1 cellular context compared by ENCODE assay signal in the genomic region with DNA sequence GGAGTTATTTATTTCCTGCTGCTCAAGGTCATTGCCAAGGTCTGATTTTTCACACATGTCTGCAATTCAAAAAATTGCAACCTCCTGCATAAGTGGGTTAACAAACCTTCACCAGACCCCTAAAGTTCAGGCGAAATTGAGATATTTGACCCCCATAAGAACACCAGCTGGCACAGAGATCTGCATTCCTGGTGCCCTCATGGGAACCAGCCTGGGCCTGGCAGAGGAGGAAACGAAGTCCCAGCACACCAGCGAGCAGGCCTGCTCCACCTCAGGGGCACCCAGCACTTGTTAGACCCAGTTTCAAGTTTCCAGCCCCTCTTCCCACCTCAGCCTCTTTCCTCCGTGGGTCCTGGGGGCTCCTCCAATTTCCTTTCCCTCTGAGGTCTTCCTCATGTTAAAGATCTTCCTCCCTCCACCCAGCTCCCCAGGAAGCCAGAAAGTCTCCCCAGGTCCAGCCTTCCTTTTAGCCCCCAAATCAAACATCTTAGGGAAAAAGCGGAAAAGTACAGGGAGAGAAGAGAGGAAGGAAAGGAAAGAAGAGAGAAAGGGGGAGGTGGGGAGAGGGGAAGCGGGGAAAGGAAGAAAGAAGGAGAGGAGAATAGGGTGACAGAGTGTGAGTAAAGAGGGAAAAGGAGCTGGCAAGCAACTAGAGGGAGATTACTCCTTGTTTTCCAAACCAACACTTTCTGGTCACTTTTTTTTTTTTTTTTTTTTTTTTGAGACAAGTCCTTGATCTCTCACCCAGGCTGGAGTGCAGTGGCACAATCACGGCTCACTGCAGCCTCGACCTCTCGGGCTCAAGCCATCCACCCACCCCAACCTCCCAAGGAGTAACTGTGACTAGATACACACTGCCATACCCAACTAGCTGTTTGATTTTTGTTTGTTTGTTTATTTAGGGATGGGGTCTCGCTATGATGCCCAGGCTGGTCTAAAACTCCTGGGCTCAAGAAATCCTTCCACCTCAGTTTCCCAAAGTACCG.
TF ChIP-seq lines count a peak whose summit lies in the region.

No MANE protein-coding gene starts in this region.

TF ChIP-seq in HepG2, 621 proteins besides CTCF, POLR2A, EP300 and RAD21 (continued from another document and continues in another):
- TF ChIP-seq, protein P1, sequence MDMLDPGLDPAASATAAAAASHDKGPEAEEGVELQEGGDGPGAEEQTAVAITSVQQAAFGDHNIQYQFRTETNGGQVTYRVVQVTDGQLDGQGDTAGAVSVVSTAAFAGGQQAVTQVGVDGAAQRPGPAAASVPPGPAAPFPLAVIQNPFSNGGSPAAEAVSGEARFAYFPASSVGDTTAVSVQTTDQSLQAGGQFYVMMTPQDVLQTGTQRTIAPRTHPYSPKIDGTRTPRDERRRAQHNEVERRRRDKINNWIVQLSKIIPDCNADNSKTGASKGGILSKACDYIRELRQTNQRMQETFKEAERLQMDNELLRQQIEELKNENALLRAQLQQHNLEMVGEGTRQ (IDR thresholded peaks at IDR 0.05; ENCODE audit: low read depth, low read length): no peak
- TF ChIP-seq, protein P1 (CRISPR knock-in tag; IDR thresholded peaks at IDR 0.05; ENCODE audit: borderline replicate concordance): no peak
- TF ChIP-seq ZNF605 (CRISPR knock-in tag; IDR thresholded peaks at IDR 0.05) (0 out of 2 replicates have a peak, but pooled peaks have one; percentile 21), ZNF569 (CRISPR knock-in tag; IDR thresholded peaks at IDR 0.05; ENCODE audit: borderline replicate concordance) (no peak), TBX2 (CRISPR knock-in tag; IDR thresholded peaks at IDR 0.05; ENCODE audit: borderline replicate concordance) (peak; percentile 32; the same call in 1 of the 2 replicates), ZNF547 (CRISPR knock-in tag; IDR thresholded peaks at IDR 0.05) (0 out of 2 replicates have a peak, but pooled peaks have one; percentile 34), ASH2L (IDR thresholded peaks at IDR 0.05; ENCODE audit: insufficient read length, low read depth, low read length) (no peak), KLF6 (CRISPR knock-in tag; IDR thresholded peaks at IDR 0.05) (no peak), ZIK1 (CRISPR knock-in tag; IDR thresholded peaks at IDR 0.05; ENCODE audit: borderline replicate concordance, low read depth) (0 out of 2 replicates have a peak, but pooled peaks have one; percentile 2), BRCA1 (CRISPR knock-in tag; IDR thresholded peaks at IDR 0.05) (no peak), REXO4 (CRISPR knock-in tag; IDR thresholded peaks at IDR 0.05; ENCODE audit: borderline replicate concordance) (no peak), FOXJ3 (CRISPR knock-in tag; IDR thresholded peaks at IDR 0.05; ENCODE audit: borderline replicate concordance) (peak; percentile 18; the same call in 1 of the 2 replicates), ZNF556 (CRISPR knock-in tag; IDR thresholded peaks at IDR 0.05; ENCODE audit: borderline replicate concordance) (no peak), GFI1 (CRISPR knock-in tag; IDR thresholded peaks at IDR 0.05; ENCODE audit: borderline replicate concordance) (peak; percentile 72), KLF12 (CRISPR knock-in tag; IDR thresholded peaks at IDR 0.05; ENCODE audit: borderline replicate concordance) (no peak), ZSCAN21 (CRISPR knock-in tag; IDR thresholded peaks at IDR 0.05; ENCODE audit: borderline replicate concordance) (no peak), ZMAT3 (CRISPR knock-in tag; conservative IDR thresholded peaks at IDR 0.05) (peak; percentile 13; the same call in 1 of the 2 replicates), ZNF432 (CRISPR knock-in tag; IDR thresholded peaks at IDR 0.05; ENCODE audit: borderline replicate concordance) (no peak), ZNF652 (CRISPR knock-in tag; IDR thresholded peaks at IDR 0.05; ENCODE audit: borderline replicate concordance, low read depth) (no peak), SIN3B (IDR thresholded peaks at IDR 0.05; ENCODE audit: low read length) (no peak), RFXAP (CRISPR knock-in tag; IDR thresholded peaks at IDR 0.05; ENCODE audit: borderline replicate concordance) (no peak), ZFYVE20 (CRISPR knock-in tag; IDR thresholded peaks at IDR 0.05; ENCODE audit: borderline replicate concordance, low read depth) (no peak), CC2D1A (CRISPR knock-in tag; IDR thresholded peaks at IDR 0.05) (no peak), ZSCAN31 (CRISPR knock-in tag; IDR thresholded peaks at IDR 0.05; ENCODE audit: low read depth) (peak; percentile 32; the same call in 1 of the 2 replicates), JDP2 (CRISPR knock-in tag; IDR thresholded peaks at IDR 0.05; ENCODE audit: borderline replicate concordance) (no peak), ZBTB3 (CRISPR knock-in tag; IDR thresholded peaks at IDR 0.05; ENCODE audit: borderline replicate concordance, low read depth) (0 out of 2 replicates have a peak, but pooled peaks have one; percentile 18), SP2 (CRISPR knock-in tag; IDR thresholded peaks at IDR 0.05) (no peak), SYNCRIP (IDR thresholded peaks at IDR 0.05; ENCODE audit: insufficient read depth, low read depth, low read length) (no peak), ZNF577 (CRISPR knock-in tag; IDR thresholded peaks at IDR 0.05; ENCODE audit: borderline replicate concordance, low read depth) (no peak), ZNF350 (CRISPR knock-in tag; IDR thresholded peaks at IDR 0.05; ENCODE audit: borderline replicate concordance, low read depth) (peak; percentile 49; the same call in 1 of the 2 replicates), HNRNPK (IDR thresholded peaks at IDR 0.05; ENCODE audit: low read depth, low read length, poor library complexity, severe bottlenecking) (peak; percentile 75), CREM (IDR thresholded peaks at IDR 0.05) (no peak; the same call in 1 of the 2 replicates), CREM (CRISPR knock-in tag; IDR thresholded peaks at IDR 0.05) (no peak), ZBTB42 (CRISPR knock-in tag; IDR thresholded peaks at IDR 0.05) (0 out of 2 replicates have a peak, but pooled peaks have one; percentile 39), KDM5A (IDR thresholded peaks at IDR 0.05; ENCODE audit: borderline replicate concordance, low read length) (no peak), TAF1 (CRISPR knock-in tag; IDR thresholded peaks at IDR 0.05) (no peak), ZNF674 (CRISPR knock-in tag; IDR thresholded peaks at IDR 0.05; ENCODE audit: low read depth) (no peak), SMAD9 (CRISPR knock-in tag; IDR thresholded peaks at IDR 0.05) (no peak), PHF5A (CRISPR knock-in tag; IDR thresholded peaks at IDR 0.05; ENCODE audit: low read depth, unreplicated experiment) (no peak), ZNF709 (CRISPR knock-in tag; IDR thresholded peaks at IDR 0.05) (no peak), ZNF101 (CRISPR knock-in tag; IDR thresholded peaks at IDR 0.05; ENCODE audit: borderline replicate concordance, low read depth) (no peak)
- TF ChIP-seq, protein P2, sequence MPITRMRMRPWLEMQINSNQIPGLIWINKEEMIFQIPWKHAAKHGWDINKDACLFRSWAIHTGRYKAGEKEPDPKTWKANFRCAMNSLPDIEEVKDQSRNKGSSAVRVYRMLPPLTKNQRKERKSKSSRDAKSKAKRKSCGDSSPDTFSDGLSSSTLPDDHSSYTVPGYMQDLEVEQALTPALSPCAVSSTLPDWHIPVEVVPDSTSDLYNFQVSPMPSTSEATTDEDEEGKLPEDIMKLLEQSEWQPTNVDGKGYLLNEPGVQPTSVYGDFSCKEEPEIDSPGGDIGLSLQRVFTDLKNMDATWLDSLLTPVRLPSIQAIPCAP (CRISPR knock-in tag; IDR thresholded peaks at IDR 0.05; ENCODE audit: low read depth): no peak
- TF ChIP-seq, protein P3, sequence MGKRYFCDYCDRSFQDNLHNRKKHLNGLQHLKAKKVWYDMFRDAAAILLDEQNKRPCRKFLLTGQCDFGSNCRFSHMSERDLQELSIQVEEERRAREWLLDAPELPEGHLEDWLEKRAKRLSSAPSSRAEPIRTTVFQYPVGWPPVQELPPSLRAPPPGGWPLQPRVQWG (CRISPR knock-in tag; IDR thresholded peaks at IDR 0.05; ENCODE audit: borderline replicate concordance, low read depth): no peak
- TF ChIP-seq, protein P4, sequence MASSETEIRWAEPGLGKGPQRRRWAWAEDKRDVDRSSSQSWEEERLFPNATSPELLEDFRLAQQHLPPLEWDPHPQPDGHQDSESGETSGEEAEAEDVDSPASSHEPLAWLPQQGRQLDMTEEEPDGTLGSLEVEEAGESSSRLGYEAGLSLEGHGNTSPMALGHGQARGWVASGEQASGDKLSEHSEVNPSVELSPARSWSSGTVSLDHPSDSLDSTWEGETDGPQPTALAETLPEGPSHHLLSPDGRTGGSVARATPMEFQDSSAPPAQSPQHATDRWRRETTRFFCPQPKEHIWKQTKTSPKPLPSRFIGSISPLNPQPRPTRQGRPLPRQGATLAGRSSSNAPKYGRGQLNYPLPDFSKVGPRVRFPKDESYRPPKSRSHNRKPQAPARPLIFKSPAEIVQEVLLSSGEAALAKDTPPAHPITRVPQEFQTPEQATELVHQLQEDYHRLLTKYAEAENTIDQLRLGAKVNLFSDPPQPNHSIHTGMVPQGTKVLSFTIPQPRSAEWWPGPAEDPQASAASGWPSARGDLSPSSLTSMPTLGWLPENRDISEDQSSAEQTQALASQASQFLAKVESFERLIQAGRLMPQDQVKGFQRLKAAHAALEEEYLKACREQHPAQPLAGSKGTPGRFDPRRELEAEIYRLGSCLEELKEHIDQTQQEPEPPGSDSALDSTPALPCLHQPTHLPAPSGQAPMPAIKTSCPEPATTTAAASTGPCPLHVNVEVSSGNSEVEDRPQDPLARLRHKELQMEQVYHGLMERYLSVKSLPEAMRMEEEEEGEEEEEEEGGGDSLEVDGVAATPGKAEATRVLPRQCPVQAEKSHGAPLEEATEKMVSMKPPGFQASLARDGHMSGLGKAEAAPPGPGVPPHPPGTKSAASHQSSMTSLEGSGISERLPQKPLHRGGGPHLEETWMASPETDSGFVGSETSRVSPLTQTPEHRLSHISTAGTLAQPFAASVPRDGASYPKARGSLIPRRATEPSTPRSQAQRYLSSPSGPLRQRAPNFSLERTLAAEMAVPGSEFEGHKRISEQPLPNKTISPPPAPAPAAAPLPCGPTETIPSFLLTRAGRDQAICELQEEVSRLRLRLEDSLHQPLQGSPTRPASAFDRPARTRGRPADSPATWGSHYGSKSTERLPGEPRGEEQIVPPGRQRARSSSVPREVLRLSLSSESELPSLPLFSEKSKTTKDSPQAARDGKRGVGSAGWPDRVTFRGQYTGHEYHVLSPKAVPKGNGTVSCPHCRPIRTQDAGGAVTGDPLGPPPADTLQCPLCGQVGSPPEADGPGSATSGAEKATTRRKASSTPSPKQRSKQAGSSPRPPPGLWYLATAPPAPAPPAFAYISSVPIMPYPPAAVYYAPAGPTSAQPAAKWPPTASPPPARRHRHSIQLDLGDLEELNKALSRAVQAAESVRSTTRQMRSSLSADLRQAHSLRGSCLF (CRISPR knock-in tag; IDR thresholded peaks at IDR 0.05; ENCODE audit: borderline replicate concordance): no peak
- TF ChIP-seq, protein P5, sequence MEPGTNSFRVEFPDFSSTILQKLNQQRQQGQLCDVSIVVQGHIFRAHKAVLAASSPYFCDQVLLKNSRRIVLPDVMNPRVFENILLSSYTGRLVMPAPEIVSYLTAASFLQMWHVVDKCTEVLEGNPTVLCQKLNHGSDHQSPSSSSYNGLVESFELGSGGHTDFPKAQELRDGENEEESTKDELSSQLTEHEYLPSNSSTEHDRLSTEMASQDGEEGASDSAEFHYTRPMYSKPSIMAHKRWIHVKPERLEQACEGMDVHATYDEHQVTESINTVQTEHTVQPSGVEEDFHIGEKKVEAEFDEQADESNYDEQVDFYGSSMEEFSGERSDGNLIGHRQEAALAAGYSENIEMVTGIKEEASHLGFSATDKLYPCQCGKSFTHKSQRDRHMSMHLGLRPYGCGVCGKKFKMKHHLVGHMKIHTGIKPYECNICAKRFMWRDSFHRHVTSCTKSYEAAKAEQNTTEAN (CRISPR knock-in tag; conservative IDR thresholded peaks at IDR 0.05): no peak
- TF ChIP-seq, protein P6, sequence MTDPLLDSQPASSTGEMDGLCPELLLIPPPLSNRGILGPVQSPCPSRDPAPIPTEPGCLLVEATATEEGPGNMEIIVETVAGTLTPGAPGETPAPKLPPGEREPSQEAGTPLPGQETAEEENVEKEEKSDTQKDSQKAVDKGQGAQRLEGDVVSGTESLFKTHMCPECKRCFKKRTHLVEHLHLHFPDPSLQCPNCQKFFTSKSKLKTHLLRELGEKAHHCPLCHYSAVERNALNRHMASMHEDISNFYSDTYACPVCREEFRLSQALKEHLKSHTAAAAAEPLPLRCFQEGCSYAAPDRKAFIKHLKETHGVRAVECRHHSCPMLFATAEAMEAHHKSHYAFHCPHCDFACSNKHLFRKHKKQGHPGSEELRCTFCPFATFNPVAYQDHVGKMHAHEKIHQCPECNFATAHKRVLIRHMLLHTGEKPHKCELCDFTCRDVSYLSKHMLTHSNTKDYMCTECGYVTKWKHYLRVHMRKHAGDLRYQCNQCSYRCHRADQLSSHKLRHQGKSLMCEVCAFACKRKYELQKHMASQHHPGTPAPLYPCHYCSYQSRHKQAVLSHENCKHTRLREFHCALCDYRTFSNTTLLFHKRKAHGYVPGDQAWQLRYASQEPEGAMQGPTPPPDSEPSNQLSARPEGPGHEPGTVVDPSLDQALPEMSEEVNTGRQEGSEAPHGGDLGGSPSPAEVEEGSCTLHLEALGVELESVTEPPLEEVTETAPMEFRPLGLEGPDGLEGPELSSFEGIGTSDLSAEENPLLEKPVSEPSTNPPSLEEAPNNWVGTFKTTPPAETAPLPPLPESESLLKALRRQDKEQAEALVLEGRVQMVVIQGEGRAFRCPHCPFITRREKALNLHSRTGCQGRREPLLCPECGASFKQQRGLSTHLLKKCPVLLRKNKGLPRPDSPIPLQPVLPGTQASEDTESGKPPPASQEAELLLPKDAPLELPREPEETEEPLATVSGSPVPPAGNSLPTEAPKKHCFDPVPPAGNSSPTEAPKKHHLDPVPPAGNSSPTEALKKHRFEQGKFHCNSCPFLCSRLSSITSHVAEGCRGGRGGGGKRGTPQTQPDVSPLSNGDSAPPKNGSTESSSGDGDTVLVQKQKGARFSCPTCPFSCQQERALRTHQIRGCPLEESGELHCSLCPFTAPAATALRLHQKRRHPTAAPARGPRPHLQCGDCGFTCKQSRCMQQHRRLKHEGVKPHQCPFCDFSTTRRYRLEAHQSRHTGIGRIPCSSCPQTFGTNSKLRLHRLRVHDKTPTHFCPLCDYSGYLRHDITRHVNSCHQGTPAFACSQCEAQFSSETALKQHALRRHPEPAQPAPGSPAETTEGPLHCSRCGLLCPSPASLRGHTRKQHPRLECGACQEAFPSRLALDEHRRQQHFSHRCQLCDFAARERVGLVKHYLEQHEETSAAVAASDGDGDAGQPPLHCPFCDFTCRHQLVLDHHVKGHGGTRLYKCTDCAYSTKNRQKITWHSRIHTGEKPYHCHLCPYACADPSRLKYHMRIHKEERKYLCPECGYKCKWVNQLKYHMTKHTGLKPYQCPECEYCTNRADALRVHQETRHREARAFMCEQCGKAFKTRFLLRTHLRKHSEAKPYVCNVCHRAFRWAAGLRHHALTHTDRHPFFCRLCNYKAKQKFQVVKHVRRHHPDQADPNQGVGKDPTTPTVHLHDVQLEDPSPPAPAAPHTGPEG (CRISPR knock-in tag; IDR thresholded peaks at IDR 0.05): no peak
- TF ChIP-seq, protein P7, sequence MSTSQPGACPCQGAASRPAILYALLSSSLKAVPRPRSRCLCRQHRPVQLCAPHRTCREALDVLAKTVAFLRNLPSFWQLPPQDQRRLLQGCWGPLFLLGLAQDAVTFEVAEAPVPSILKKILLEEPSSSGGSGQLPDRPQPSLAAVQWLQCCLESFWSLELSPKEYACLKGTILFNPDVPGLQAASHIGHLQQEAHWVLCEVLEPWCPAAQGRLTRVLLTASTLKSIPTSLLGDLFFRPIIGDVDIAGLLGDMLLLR (CRISPR knock-in tag; IDR thresholded peaks at IDR 0.05): no peak
